In genomic region chr12:28328967-28329366, GRCh38 we compare ENCODE assay signal across 35 cellular contexts.
A peak's percentile ranks its signal among the peaks of the same experiment; 100 is the strongest.
DNase-seq lines count a peak whose midpoint lies in the region; ATAC-seq, FAIRE-seq and TF ChIP-seq lines count a peak whose summit lies in the region.
"Had no signal": no experiment of that assay in that cellular context is flagged by ENCODE, and none has a peak within 500 bp of the region (broad histone marks: within the 10 kb centered on the region; RNA-seq: fewer than 3 reads in every experiment).

No MANE protein-coding gene starts in this region.

- intact Hi-C loops in PC-3 (cut with micrococcal nuclease) = loop anchor here (5.0 kb wide), 1 partner anchor 113 kb away; no protein-coding TSS in a partner anchor

- H3K4me1 ChIP-seq in A549 (no peaks in the 10 kb centered on the region), PC-3 (ENCODE audit: insufficient read depth, low read length) (peaks cover 10% of the 10 kb centered on the region)
- H3K4me1 ChIP-seq: BE2C; BLaER1; BLaER1 treated with 17β-estradiol and CSF1 and Interleukin-3, amounts not matched to agents 10 nM and 100 nM; Caco-2 had no signal

- H3K36me3 ChIP-seq in PC-3 (ENCODE audit: low read depth, low read length) (no peaks in the 10 kb centered on the region), bronchial epithelial cell (ENCODE audit: control insufficient read depth, insufficient read depth, low read length) (no peaks in the 10 kb centered on the region)
- H3K36me3 ChIP-seq: BE2C, BLaER1 had no signal

- H3K4me2 ChIP-seq in A549 (no peak overlapping the region), PC-3 (ENCODE audit: low read length) (peak overlapping the region; percentile 20; the same call in 1 of the 2 replicates)
- H3K4me2 ChIP-seq: BLaER1; BLaER1 treated with 17β-estradiol and CSF1 and Interleukin-3, amounts not matched to agents 10 nM and 100 nM had no signal

- H3K27ac ChIP-seq in A549 (no peak overlapping the region), PC-3 (ENCODE audit: low read length) (peak overlapping the region; percentile 22)
- H3K27ac ChIP-seq: 22Rv1; BLaER1; BLaER1 treated with 17β-estradiol and CSF1 and Interleukin-3, amounts not matched to agents 10 nM and 100 nM; C4-2B had no signal

- no peaks in the 10 kb centered on the region for H3K27me3 Mint-ChIP-seq in nephron progenitor cell (ENCODE audit: low read depth, poor library complexity)
- H3K27me3 Mint-ChIP-seq: B cell; CD4-positive, alpha-beta memory T cell; CD4-positive, alpha-beta T cell; CD4-positive, CD25-positive, alpha-beta regulatory T cell; CD8-positive, alpha-beta memory T cell had no signal

- H3K4me1 Mint-ChIP-seq in nephron progenitor cell = no peaks in the 10 kb centered on the region
- H3K4me1 Mint-ChIP-seq: B cell, CD14-positive monocyte had no signal

- no peak for DNase-seq in A549 (ENCODE audit: low read depth in 1 of 2, low spot score in 1 of 2)
- no peak for DNase-seq in GM18507 (ENCODE audit: extremely low spot score, insufficient read length, low read depth)
- DNase-seq in PC-3 = peak; percentile 65
- DNase-seq in bronchial epithelial cell (ENCODE audit: low read depth) = peak; percentile 14
- no peak for DNase-seq in nephron progenitor cell
- no peak for DNase-seq in stimulated activated CD4-positive, alpha-beta T cell treated with anti-CD3 and anti-CD28 coated beads, Interleukin-12 subunit alpha, Interleukin-12 subunit beta, amount 100 ng/mL, for 4 hours
- DNase-seq: 8988T; ACHN; AML-193; BE2C; C1 segment of cervical spinal cord; Caco-2; Calu3; CD4-positive, alpha-beta memory T cell; CD4-positive, alpha-beta T cell; CD4-positive, CD25-positive, alpha-beta regulatory T cell; CD8-positive, alpha-beta memory T cell; CD8-positive, alpha-beta T cell; COR-L47; DMS 273 treated with DMSO at 0.1 percent for 48 hours; DMS153; DMS53; DMS79; DMS79 treated with DMSO at 0.1 percent for 48 hours; DND-41; EL had no signal

- POLR2A ChIA-PET in A549 (lab: Yijun Ruan, JAX) (no interaction called here), PC-3 (lab: Charles Lee; ENCODE audit: unreplicated experiment) (interaction anchor here (0.6 kb wide), 1 partner anchor 375 kb away, joined by 4 read pairs; no protein-coding TSS in a partner anchor)

- no peak for TF ChIP-seq EP300 in A549 (IDR thresholded peaks at IDR 0.05)

- peak; percentile 46 for FAIRE-seq in A549 (lab: Jason Lieb, UNC)
- FAIRE-seq in GM18507 (lab: Jason Lieb, UNC) = peak; percentile 5
- no peak for FAIRE-seq in bronchial epithelial cell (lab: Jason Lieb, UNC)
- FAIRE-seq: D721Med had no signal

- no peak for TF ChIP-seq CTCF in A549 (IDR thresholded peaks at IDR 0.05)
- TF ChIP-seq CTCF in PC-3 (conservative IDR thresholded peaks at IDR 0.05; ENCODE audit: low read depth, low read length) = no peak
- TF ChIP-seq CTCF in bronchial epithelial cell (IDR thresholded peaks at IDR 0.05; ENCODE audit: insufficient read depth, low read length, severe bottlenecking) = no peak
- TF ChIP-seq CTCF in nephron progenitor cell (IDR thresholded peaks at IDR 0.05) = no peak

- H3K4me3 Mint-ChIP-seq in nephron progenitor cell = no peak overlapping the region
- H3K4me3 Mint-ChIP-seq: B cell; CD14-positive monocyte; CD4-positive, alpha-beta memory T cell; CD4-positive, alpha-beta T cell; CD4-positive, CD25-positive, alpha-beta regulatory T cell; CD8-positive, alpha-beta memory T cell; CD8-positive, alpha-beta T cell had no signal

- H3K27ac Mint-ChIP-seq in nephron progenitor cell = no peak overlapping the region
- H3K27ac Mint-ChIP-seq: B cell; CD14-positive monocyte; CD4-positive, alpha-beta T cell; CD4-positive, CD25-positive, alpha-beta regulatory T cell; CD8-positive, alpha-beta memory T cell; CD8-positive, alpha-beta T cell had no signal

- 96% methylated on average over 2 of the region's 2 CpGs for WGBS in A549 (ENCODE audit: missing lambda C conversion rate)

- no peaks in the 10 kb centered on the region for H3F3A ChIP-seq in PC-3 (ENCODE audit: low read length, unreplicated experiment)

- ATAC-seq in A549 (no peak), PC-3 (peak; percentile 93), GM21515 (IDR thresholded peaks at IDR 0.05; ENCODE audit: unreplicated experiment) (no peak), GM18505 (IDR thresholded peaks at IDR 0.05; ENCODE audit: unreplicated experiment) (no peak)
- ATAC-seq: CD8-positive, alpha-beta T cell had no signal

- no peaks in the 10 kb centered on the region for H4K20me1 ChIP-seq in PC-3 (ENCODE audit: low read length)
- H4K20me1 ChIP-seq: BLaER1; BLaER1 treated with 17β-estradiol and CSF1 and Interleukin-3, amounts not matched to agents 10 nM and 100 nM had no signal

- H3K9me3 Mint-ChIP-seq in nephron progenitor cell = peaks cover 10% of the 10 kb centered on the region
- H3K9me3 Mint-ChIP-seq: CD4-positive, alpha-beta T cell had no signal

- H3K9me3 ChIP-seq in A549 = no peaks in the 10 kb centered on the region
- H3K9me3 ChIP-seq in PC-3 (ENCODE audit: low read length) = no peaks in the 10 kb centered on the region
- H3K9me3 ChIP-seq: BE2C, Caco-2 had no signal

- no peak overlapping the region for H3K9ac ChIP-seq in PC-3 (ENCODE audit: low read length)
- H3K9ac ChIP-seq: BLaER1; BLaER1 treated with 17β-estradiol and CSF1 and Interleukin-3, amounts not matched to agents 10 nM and 100 nM had no signal

- TF ChIP-seq POLR2A in A549 (IDR thresholded peaks at IDR 0.05; ENCODE audit: low read length) = no peak
- no peak for TF ChIP-seq POLR2A in GM18505 (IDR thresholded peaks at IDR 0.05; ENCODE audit: borderline replicate concordance, extremely low read depth, insufficient read depth, insufficient read length)

- no TSS peak for BruUV-seq in PC-3 (replicated peaks; lab: Mats Ljungman, UMichigan)

- TF ChIP-seq RAD21 in A549 (conservative IDR thresholded peaks at IDR 0.05 in 1 of 2, IDR thresholded peaks at IDR 0.05 in 1 of 2) = no peak

- H3K27me3 ChIP-seq in PC-3 (ENCODE audit: low read length) = no peaks in the 10 kb centered on the region
- H3K27me3 ChIP-seq in bronchial epithelial cell (ENCODE audit: control insufficient read depth, insufficient read depth, low read length) = no peaks in the 10 kb centered on the region
- H3K27me3 ChIP-seq: BE2C; BLaER1; BLaER1 treated with 17β-estradiol and CSF1 and Interleukin-3, amounts not matched to agents 10 nM and 100 nM had no signal

- H3K79me2 ChIP-seq in PC-3 (ENCODE audit: low read length) = no peaks in the 10 kb centered on the region

- CTCF ChIA-PET in A549 (lab: Yijun Ruan, JAX) (interaction anchor here (0.8 kb wide), 1 partner anchor 596 kb away, joined by 3 read pairs; no protein-coding TSS in a partner anchor), PC-3 (lab: Charles Lee) (no interaction called here)

- H2AFZ ChIP-seq in PC-3 (ENCODE audit: low read length) = no peak overlapping the region

- H3K4me3 ChIP-seq in A549 = no peak overlapping the region
- H3K4me3 ChIP-seq in PC-3 (ENCODE audit: low read length) = no peak overlapping the region
- no peak overlapping the region for H3K4me3 ChIP-seq in bronchial epithelial cell (ENCODE audit: low read depth, low read length)
- H3K4me3 ChIP-seq: BLaER1; BLaER1 treated with 17β-estradiol and CSF1 and Interleukin-3, amounts not matched to agents 10 nM and 100 nM had no signal

- H3K36me3 Mint-ChIP-seq in nephron progenitor cell (ENCODE audit: low read depth) = peaks cover 10% of the 10 kb centered on the region

- H3K9me2 ChIP-seq in PC-3 (replicated peaks; ENCODE audit: low read length) = no peaks in the 10 kb centered on the region

TF ChIP-seq in A549, 52 proteins besides CTCF, POLR2A, EP300 and RAD21:
- no peak for TF ChIP-seq FOSL2 (IDR thresholded peaks at IDR 0.05)
- no peak for TF ChIP-seq FOSL2 (CRISPR knock-in tag; IDR thresholded peaks at IDR 0.05)
- TF ChIP-seq KDM1A (IDR thresholded peaks at IDR 0.05; ENCODE audit: low read depth) = no peak
- TF ChIP-seq PHF8 (IDR thresholded peaks at IDR 0.05; ENCODE audit: borderline replicate concordance, low read depth) = no peak
- TF ChIP-seq BHLHE40 (IDR thresholded peaks at IDR 0.05; ENCODE audit: low read depth, low read length) = no peak
- TF ChIP-seq JUN (IDR thresholded peaks at IDR 0.05) = no peak
- no peak for TF ChIP-seq JUNB (IDR thresholded peaks at IDR 0.05)
- no peak for TF ChIP-seq FOSB (CRISPR knock-in tag; IDR thresholded peaks at IDR 0.05)
- TF ChIP-seq MYC (IDR thresholded peaks at IDR 0.05; ENCODE audit: borderline replicate concordance, low read length) = no peak
- TF ChIP-seq E2F6 (IDR thresholded peaks at IDR 0.05; ENCODE audit: borderline replicate concordance, low read depth) = no peak
- TF ChIP-seq MAZ (IDR thresholded peaks at IDR 0.05; ENCODE audit: borderline replicate concordance, low read depth, low read length) = no peak
- no peak for TF ChIP-seq RARB (CRISPR knock-in tag; IDR thresholded peaks at IDR 0.05)
- TF ChIP-seq RFX5 (IDR thresholded peaks at IDR 0.05) = no peak
- TF ChIP-seq ZSCAN20 (CRISPR knock-in tag; IDR thresholded peaks at IDR 0.05) = no peak
- TF ChIP-seq SMC3 (IDR thresholded peaks at IDR 0.05) = no peak
- TF ChIP-seq TP53 (CRISPR knock-in tag; IDR thresholded peaks at IDR 0.05) = no peak
- no peak for TF ChIP-seq HEYL (CRISPR knock-in tag; IDR thresholded peaks at IDR 0.05)

Comparison
In these comparisons a context has a peak if more than half of its experiments do, and no peak if none do; other contexts are left out.
1. DNase-seq: peak in PC-3 (single experiment) and bronchial epithelial cell (single experiment); none in A549 (0 of 2), GM18507 (single experiment), nephron progenitor cell (single experiment) and stimulated activated CD4-positive, alpha-beta T cell treated with anti-CD3 and anti-CD28 coated beads, Interleukin-12 subunit alpha, Interleukin-12 subunit beta, amount 100 ng/mL, for 4 hours (single experiment).